16 cellular contexts compared by ENCODE assay signal in the genomic region with DNA sequence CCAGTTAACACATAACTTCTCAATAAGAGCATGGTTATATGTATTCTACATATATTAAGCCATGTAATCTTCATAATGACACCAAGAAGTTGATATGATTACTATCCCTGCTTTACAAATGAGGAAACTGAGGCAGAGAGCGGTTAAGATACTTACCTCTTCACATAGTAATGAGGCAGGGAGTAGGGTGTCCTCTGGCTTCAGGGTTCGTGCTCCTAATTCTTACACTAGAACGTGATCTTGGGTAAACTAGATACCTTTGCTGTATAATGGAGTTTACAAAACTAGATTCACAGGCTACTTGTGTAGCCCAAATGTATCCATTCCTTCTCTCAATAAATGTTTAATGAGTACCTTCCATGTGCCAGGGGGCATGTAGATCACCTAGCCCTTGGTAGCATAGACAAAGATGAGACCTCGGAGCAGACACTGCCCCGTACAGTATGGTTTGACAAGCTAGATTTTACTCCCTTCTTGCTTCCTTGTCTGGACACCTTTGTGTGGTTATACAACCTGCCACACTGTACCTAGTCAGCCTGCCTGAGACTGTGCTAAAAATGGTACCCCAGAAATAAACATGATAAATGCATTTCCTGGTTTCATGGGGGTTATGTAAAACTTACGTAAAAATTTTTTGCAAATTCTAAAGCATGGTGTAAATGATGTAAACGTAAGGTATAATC.
DNase-seq lines count a peak whose midpoint lies in the region; ATAC-seq and TF ChIP-seq lines count a peak whose summit lies in the region.
"Had no signal": no experiment of that assay in that cellular context is flagged by ENCODE, and none has a peak within 500 bp of the region (broad histone marks: within the 10 kb centered on the region; RNA-seq: fewer than 3 reads in every experiment).

No MANE protein-coding gene starts in this region.

- no peaks in the 10 kb centered on the region for H3K36me3 Mint-ChIP-seq in activated naive CD4-positive, alpha-beta T cell treated with anti-CD3 and anti-CD28 coated beads, Interleukin-2, amount 50 U/mL, for 72 hours
- no peaks in the 10 kb centered on the region for H3K36me3 Mint-ChIP-seq in activated naive CD4-positive, alpha-beta T cell treated with anti-CD3 and anti-CD28 coated beads for 36 hours (ENCODE audit: low read depth)
- H3K36me3 Mint-ChIP-seq in activated CD8-positive, alpha-beta T cell treated with anti-CD3 and anti-CD28 coated beads for 36 hours (ENCODE audit: low read depth): no peaks in the 10 kb centered on the region

- no peaks in the 10 kb centered on the region for H3K27me3 Mint-ChIP-seq in activated naive CD4-positive, alpha-beta T cell treated with anti-CD3 and anti-CD28 coated beads for 36 hours (ENCODE audit: low read depth)
- no peaks in the 10 kb centered on the region for H3K27me3 Mint-ChIP-seq in activated CD8-positive, alpha-beta T cell treated with anti-CD3 and anti-CD28 coated beads for 36 hours
- H3K27me3 Mint-ChIP-seq: CD8-positive, alpha-beta memory T cell had no signal

- intact Hi-C loops in activated naive CD4-positive, alpha-beta T cell treated with anti-CD3 and anti-CD28 coated beads for 36 hours (cut with micrococcal nuclease): loop anchor here (5.0 kb wide), 1 partner anchor 482 kb away; no protein-coding TSS in a partner anchor
- intact Hi-C loops in activated CD8-positive, alpha-beta T cell treated with anti-CD3 and anti-CD28 coated beads for 36 hours (cut with micrococcal nuclease): no loop called here

- H3K4me1 Mint-ChIP-seq in activated naive CD4-positive, alpha-beta T cell treated with anti-CD3 and anti-CD28 coated beads for 36 hours (ENCODE audit: low read depth): peaks cover 16% of the 10 kb centered on the region
- peaks cover 23% of the 10 kb centered on the region for H3K4me1 Mint-ChIP-seq in activated CD8-positive, alpha-beta T cell treated with anti-CD3 and anti-CD28 coated beads for 36 hours (ENCODE audit: low read depth)

- POLR2A ChIA-PET in activated CD8-positive, alpha-beta T cell treated with anti-CD3 and anti-CD28 coated beads for 36 hours (lab: Charles Lee): no interaction called here
- POLR2A ChIA-PET in GM10248 (lab: Yijun Ruan, JAX): no interaction called here

- in situ Hi-C loops in G401 (cut with HindIII; ENCODE audit: low sequenced_read_pairs): no loop called here

- H3K4me3 Mint-ChIP-seq in activated naive CD4-positive, alpha-beta T cell treated with anti-CD3 and anti-CD28 coated beads for 36 hours: no peak overlapping the region
- H3K4me3 Mint-ChIP-seq in activated CD8-positive, alpha-beta T cell treated with anti-CD3 and anti-CD28 coated beads for 36 hours: no peak overlapping the region

- peaks cover 5 to 9% of the 10 kb centered on the region in 2 donors for H3K9me3 Mint-ChIP-seq in activated naive CD4-positive, alpha-beta T cell treated with anti-CD3 and anti-CD28 coated beads, Interleukin-2, amount 50 U/mL, for 72 hours
- H3K9me3 Mint-ChIP-seq in activated naive CD4-positive, alpha-beta T cell treated with anti-CD3 and anti-CD28 coated beads for 36 hours: no peaks in the 10 kb centered on the region
- no peaks in the 10 kb centered on the region for H3K9me3 Mint-ChIP-seq in activated CD8-positive, alpha-beta T cell treated with anti-CD3 and anti-CD28 coated beads for 36 hours
- H3K9me3 Mint-ChIP-seq: CD8-positive, alpha-beta memory T cell had no signal

- CTCF ChIA-PET in activated naive CD4-positive, alpha-beta T cell treated with anti-CD3 and anti-CD28 coated beads for 36 hours (lab: Charles Lee): no interaction called here
- CTCF ChIA-PET in activated CD8-positive, alpha-beta T cell treated with anti-CD3 and anti-CD28 coated beads for 36 hours (lab: Charles Lee): no interaction called here
- CTCF ChIA-PET in GM10248 (lab: Yijun Ruan, JAX): no interaction called here

- no peak for TF ChIP-seq CTCF in activated CD8-positive, alpha-beta T cell treated with anti-CD3 and anti-CD28 coated beads for 36 hours (IDR thresholded peaks at IDR 0.05)
- no peak for TF ChIP-seq CTCF in GM10248 (IDR thresholded peaks at IDR 0.05; ENCODE audit: control extremely low read depth, extremely low read depth, low read depth, missing control alignments)

- H3K27ac Mint-ChIP-seq in activated naive CD4-positive, alpha-beta T cell treated with anti-CD3 and anti-CD28 coated beads, Interleukin-2, amount 50 U/mL, for 72 hours: no peak overlapping the region
- no peak overlapping the region for H3K27ac Mint-ChIP-seq in activated naive CD4-positive, alpha-beta T cell treated with anti-CD3 and anti-CD28 coated beads for 36 hours
- no peak overlapping the region for H3K27ac Mint-ChIP-seq in activated CD8-positive, alpha-beta T cell treated with anti-CD3 and anti-CD28 coated beads for 36 hours

- peak; percentile 36 to 65 for ATAC-seq in activated naive CD4-positive, alpha-beta T cell treated with anti-CD3 and anti-CD28 coated beads, Interleukin-2, amount 50 U/mL, for 72 hours
- peak; percentile 8 for ATAC-seq in HG02678 (IDR thresholded peaks at IDR 0.05; ENCODE audit: unreplicated experiment)
- ATAC-seq in activated CD8-positive, alpha-beta T cell treated with anti-CD3 and anti-CD28 coated beads for 36 hours: peak; percentile 53

- no peak for DNase-seq in activated naive CD4-positive, alpha-beta T cell treated with anti-CD3 and anti-CD28 coated beads, Interleukin-2, amount 50 U/mL, for 72 hours (ENCODE audit: low spot score in 2 of 2)
- DNase-seq in activated naive CD4-positive, alpha-beta T cell treated with anti-CD3 and anti-CD28 coated beads for 36 hours: no peak
- no peak for DNase-seq in activated CD8-positive, alpha-beta T cell treated with anti-CD3 and anti-CD28 coated beads for 36 hours
- DNase-seq in DMS 273 treated with DMSO at 0.1 percent for 48 hours (lab: John Stamatoyannopoulos, UW): no peak
- DNase-seq in G401 (ENCODE audit: low spot score): no peak
- DNase-seq in GM10248 (ENCODE audit: extremely low spot score): no peak
- DNase-seq: CD8-positive, alpha-beta memory T cell; DMS79; GOT3; IMR-90; NCI-H1092; NCI-H1436 treated with DMSO at 0.1 percent for 48 hours; NCI-H2029; NCI-H446 treated with DMSO at 0.1 percent for 48 hours; Peyer's patch had no signal
